7 cellular contexts compared by ENCODE assay signal in the genomic region with DNA sequence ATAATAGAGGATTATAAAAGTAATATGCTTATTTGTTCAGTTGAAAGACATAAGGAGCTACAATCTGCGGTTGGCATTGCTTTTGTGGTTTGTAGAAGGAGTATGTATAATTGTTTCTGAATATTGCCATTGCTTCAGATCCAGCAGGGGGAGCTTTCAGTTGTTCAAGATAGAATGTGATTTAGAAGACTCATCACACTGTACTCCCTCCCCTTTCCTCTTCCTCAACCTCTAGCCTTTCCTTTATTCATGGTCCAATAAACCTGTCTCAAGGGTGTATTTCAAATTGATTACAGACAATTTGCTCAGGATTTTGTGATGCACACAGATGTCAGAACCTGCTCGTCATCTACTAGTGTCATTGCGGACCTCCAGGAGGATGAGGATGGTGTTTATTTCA. TPM values are rescaled to one million over a fixed set of nuclear protein-coding genes. Genes with fewer than 3 reads are reported as not detected.
DNase-seq lines count a peak whose midpoint lies in the region; ATAC-seq, FAIRE-seq and TF ChIP-seq lines count a peak whose summit lies in the region.

No MANE protein-coding gene starts in this region.

- H3K4me1 ChIP-seq in DND-41 (ENCODE audit: insufficient read depth, low read length), result 0 out of 2 replicates have a peak, but pooled peaks cover 2% of the 10 kb centered on the region
- no peaks in the 10 kb centered on the region for H3K4me1 ChIP-seq in astrocyte (ENCODE audit: insufficient read depth, low read length)

- no peaks in the 10 kb centered on the region for H3K9me3 Mint-ChIP-seq in astrocyte (ENCODE audit: unreplicated experiment)

- H3K79me2 ChIP-seq in DND-41 (ENCODE audit: insufficient read depth, low read length), result peaks cover 9% of the 10 kb centered on the region
- no peaks in the 10 kb centered on the region for H3K79me2 ChIP-seq in astrocyte (ENCODE audit: insufficient read depth, low read length)

- no peak overlapping the region for H3K9ac ChIP-seq in DND-41 (ENCODE audit: low read depth, low read length)
- H3K9ac ChIP-seq in astrocyte (ENCODE audit: low read length), result no peak overlapping the region

- FAIRE-seq in astrocyte (lab: Jason Lieb, UNC), result no peak

- no peaks in the 10 kb centered on the region for H3K27me3 Mint-ChIP-seq in astrocyte (ENCODE audit: low read depth, unreplicated experiment)

- H3K4me3 ChIP-seq in DND-41 (ENCODE audit: low read depth in 1 of 2, low read length in 2 of 2), result no peak overlapping the region
- H3K4me3 ChIP-seq in astrocyte (ENCODE audit: insufficient read depth, low read depth, low read length), result no peak overlapping the region

- H3K9me3 ChIP-seq in DND-41 (ENCODE audit: insufficient read depth, low read length, severe bottlenecking), result no peaks in the 10 kb centered on the region
- no peaks in the 10 kb centered on the region for H3K9me3 ChIP-seq in astrocyte (ENCODE audit: insufficient read depth, low read depth, low read length)

- H4K20me1 ChIP-seq in DND-41 (ENCODE audit: insufficient read depth, low read length) (no peaks in the 10 kb centered on the region; the same call in 1 of the 2 replicates), astrocyte (ENCODE audit: insufficient read depth, low read length) (no peaks in the 10 kb centered on the region)

- H3K4me2 ChIP-seq in DND-41 (ENCODE audit: insufficient read depth, low read length) (no peak overlapping the region; the same call in 1 of the 2 replicates), astrocyte (ENCODE audit: low read length) (no peak overlapping the region)

- no peak overlapping the region for H2AFZ ChIP-seq in DND-41 (ENCODE audit: low read depth, low read length)
- no peak overlapping the region for H2AFZ ChIP-seq in astrocyte (ENCODE audit: low read depth, low read length)

- no peak overlapping the region for H3K4me3 Mint-ChIP-seq in astrocyte (ENCODE audit: unreplicated experiment)

- no peak overlapping the region for H3K27ac Mint-ChIP-seq in astrocyte (ENCODE audit: unreplicated experiment)

- peaks cover 3% of the 10 kb centered on the region for H3K4me1 Mint-ChIP-seq in astrocyte (ENCODE audit: low read depth, unreplicated experiment)

- H3K36me3 ChIP-seq in DND-41 (ENCODE audit: insufficient read depth, low read length) (peaks cover 81% of the 10 kb centered on the region), astrocyte (ENCODE audit: insufficient read depth, low read length) (peaks cover 11% of the 10 kb centered on the region)

- H3K27me3 ChIP-seq in DND-41 (ENCODE audit: insufficient read depth, low read length, poor library complexity), result no peaks in the 10 kb centered on the region
- no peaks in the 10 kb centered on the region for H3K27me3 ChIP-seq in astrocyte (ENCODE audit: insufficient read depth, low read length)

- peak; percentile 29 for DNase-seq in DND-41
- peak; percentile 35 for DNase-seq in NCI-H510A treated with DMSO at 0.1 percent for 48 hours (lab: John Stamatoyannopoulos, UW)
- peak; percentile 37 for DNase-seq in astrocyte (ENCODE audit: low read depth)
- DNase-seq in left colon, result no peak
- no peak for DNase-seq in NCI-H128 (lab: John Stamatoyannopoulos, UW; ENCODE audit: unreplicated experiment)

- H3K27ac ChIP-seq in DND-41 (ENCODE audit: low read length), result no peak overlapping the region
- H3K27ac ChIP-seq in astrocyte (ENCODE audit: low read depth, low read length), result no peak overlapping the region

- TF ChIP-seq CTCF in DND-41 (IDR thresholded peaks at IDR 0.05; ENCODE audit: borderline replicate concordance, extremely low read depth, low read length, poor library complexity, severe bottlenecking), result peak; percentile 71
- peak; percentile 65 for TF ChIP-seq CTCF in astrocyte (IDR thresholded peaks at IDR 0.05; ENCODE audit: insufficient read depth, low read depth, low read length)

- H3K36me3 Mint-ChIP-seq in astrocyte (ENCODE audit: low read depth, unreplicated experiment), result no peaks in the 10 kb centered on the region

- intact Hi-C loops in left colon (cut with DNase I, micrococcal nuclease), result no loop called here

- ATAC-seq in DND-41 (ENCODE audit: insufficient read depth, low read depth) (peak; percentile 96), GM19372 (IDR thresholded peaks at IDR 0.05; ENCODE audit: low read depth, unreplicated experiment) (peak; percentile 89), HG03342 (IDR thresholded peaks at IDR 0.05; ENCODE audit: unreplicated experiment) (peak; percentile 86), left colon (peak; percentile 75)

RNA-seq across cellular contexts. Expression of a gene that starts 9.8 kb away (rescaled TPM):
- 10.5 and 12.0 TPM in 2 replicates for total RNA-seq in astrocyte
- total RNA-seq in left colon, result 10 to 100 TPM in 1 of 2 donors, 1 to 10 TPM in 1; 9.4 to 11.1 TPM

RNA-seq across cellular contexts. Expression of a gene that starts 33.8 kb away (rescaled TPM):
- total RNA-seq in astrocyte (21.8 and 25.4 TPM in 2 replicates), left colon (100 to 1,000 TPM; 126 to 143 TPM)

Comparison
In these comparisons a context has a peak if more than half of its experiments do, and no peak if none do; other contexts are left out.
1. DNase-seq: peak in DND-41 (single experiment), NCI-H510A treated with DMSO at 0.1 percent for 48 hours (single experiment) and astrocyte (single experiment); none in left colon (0 of 2) and NCI-H128 (single experiment).
2. Peak in every context shown above with its lines, with median percentiles within 50 percentile points of each other: ATAC-seq.